18 cellular contexts compared by ENCODE assay signal in genomic region chr16:30375830-30376229, GRCh38. TPM values are rescaled to one million over a fixed set of nuclear protein-coding genes. Genes with fewer than 3 reads are reported as not detected.
DNase-seq lines count a peak whose midpoint lies in the region; ATAC-seq and TF ChIP-seq lines count a peak whose summit lies in the region.
"Had no signal": no experiment of that assay in that cellular context is flagged by ENCODE, and none has a peak within 500 bp of the region (broad histone marks: within the 10 kb centered on the region; RNA-seq: fewer than 3 reads in every experiment).

No MANE protein-coding gene starts in this region.

- H3K36me3 Mint-ChIP-seq in activated CD4-positive, alpha-beta memory T cell treated with anti-CD3 and anti-CD28 coated beads for 36 hours: peaks cover 19% of the 10 kb centered on the region
- peaks cover 21% of the 10 kb centered on the region for H3K36me3 Mint-ChIP-seq in activated CD4-positive, alpha-beta memory T cell treated with anti-CD3 and anti-CD28 coated beads, Interleukin-2, amount 10 ng/mL, durations not matched to agents 7 days and 5 days (ENCODE audit: low read depth)
- H3K36me3 Mint-ChIP-seq in T-helper 17 cell (ENCODE audit: low read depth): peaks cover 2% of the 10 kb centered on the region

- peak overlapping the region; percentile 95 to 100 (median 98) for H3K27ac ChIP-seq in gastrocnemius medialis
- no peak overlapping the region for H3K27ac ChIP-seq in OCI-LY7 (ENCODE audit: low read depth, low read length, poor library complexity, severe bottlenecking)
- no peak overlapping the region for H3K27ac ChIP-seq in left lung
- H3K27ac ChIP-seq: A549, foreskin keratinocyte had no signal

- H3K4me2 ChIP-seq in OCI-LY7 (ENCODE audit: low read length): no peak overlapping the region
- H3K4me2 ChIP-seq: A549 had no signal

- H3K4me3 Mint-ChIP-seq in activated CD4-positive, alpha-beta memory T cell treated with anti-CD3 and anti-CD28 coated beads for 36 hours: no peak overlapping the region
- no peak overlapping the region for H3K4me3 Mint-ChIP-seq in activated CD4-positive, alpha-beta memory T cell treated with anti-CD3 and anti-CD28 coated beads, Interleukin-2, amount 10 ng/mL, durations not matched to agents 7 days and 5 days
- H3K4me3 Mint-ChIP-seq in T-helper 17 cell: no peak overlapping the region
- H3K4me3 Mint-ChIP-seq: memory B cell had no signal

- POLR2A ChIA-PET in activated CD4-positive, alpha-beta memory T cell treated with anti-CD3 and anti-CD28 coated beads for 36 hours (lab: Charles Lee): no interaction called here
- POLR2A ChIA-PET in activated CD4-positive, alpha-beta memory T cell treated with anti-CD3 and anti-CD28 coated beads, Interleukin-2, amount 10 ng/mL, durations not matched to agents 7 days and 5 days (lab: Charles Lee): interaction anchor here (1.2 kb wide), 1 partner anchor 190 kb away, joined by 3 read pairs; no protein-coding TSS in a partner anchor
- POLR2A ChIA-PET in OCI-LY7 (lab: Charles Lee): no interaction called here

- H3K4me3 ChIP-seq in gastrocnemius medialis (peak overlapping the region in 2 of 4 donors; percentile 4 to 74), OCI-LY7 (ENCODE audit: low read depth, low read length, poor library complexity, severe bottlenecking) (no peak overlapping the region), left lung (no peak overlapping the region)
- H3K4me3 ChIP-seq: A549, cardiac muscle cell, upper lobe of right lung had no signal

- H3K79me2 ChIP-seq in OCI-LY7 (ENCODE audit: insufficient read depth, low read depth, low read length): peaks cover 17% of the 10 kb centered on the region; the same call in 1 of the 2 replicates

- H3K36me3 ChIP-seq in gastrocnemius medialis: no peaks in the 10 kb centered on the region
- H3K36me3 ChIP-seq in OCI-LY7 (ENCODE audit: insufficient read depth, low read length): peaks cover 19% of the 10 kb centered on the region
- H3K36me3 ChIP-seq in left lung: no peaks in the 10 kb centered on the region
- H3K36me3 ChIP-seq: cardiac muscle cell, upper lobe of right lung had no signal

- H2AFZ ChIP-seq in OCI-LY7 (ENCODE audit: low read length): no peak overlapping the region

- CTCF ChIA-PET in activated CD4-positive, alpha-beta memory T cell treated with anti-CD3 and anti-CD28 coated beads for 36 hours (lab: Charles Lee): no interaction called here
- CTCF ChIA-PET in activated CD4-positive, alpha-beta memory T cell treated with anti-CD3 and anti-CD28 coated beads, Interleukin-2, amount 10 ng/mL, durations not matched to agents 7 days and 5 days (lab: Charles Lee): no interaction called here
- CTCF ChIA-PET in OCI-LY7 (lab: Charles Lee; ENCODE audit: unreplicated experiment): no interaction called here

- TF ChIP-seq CTCF in gastrocnemius medialis (IDR thresholded peaks at IDR 0.05 in 4 of 5, conservative IDR thresholded peaks at IDR 0.05 in 1 of 5): no peak
- TF ChIP-seq CTCF in OCI-LY7 (conservative IDR thresholded peaks at IDR 0.05; ENCODE audit: low read length): no peak
- no peak for TF ChIP-seq CTCF in left lung (IDR thresholded peaks at IDR 0.05)

- H3K9me3 ChIP-seq in T-helper 17 cell (ENCODE audit: control insufficient read depth, low read length, poor library complexity, severe bottlenecking) (no peaks in the 10 kb centered on the region), gastrocnemius medialis (no peaks in the 10 kb centered on the region), OCI-LY7 (ENCODE audit: low read length) (no peaks in the 10 kb centered on the region), left lung (no peaks in the 10 kb centered on the region)
- H3K9me3 ChIP-seq: A549, upper lobe of right lung had no signal

- no peak for ATAC-seq in T-helper 17 cell
- no peak for ATAC-seq in gastrocnemius medialis
- ATAC-seq in left lung: no peak
- ATAC-seq: A549, foreskin keratinocyte, upper lobe of right lung had no signal

- H3K4me1 ChIP-seq in gastrocnemius medialis: peaks cover 31 to 68% of the 10 kb centered on the region in 2 donors
- H3K4me1 ChIP-seq in OCI-LY7 (ENCODE audit: insufficient read depth, low read length, poor library complexity, severe bottlenecking): peaks cover 55% of the 10 kb centered on the region
- H3K4me1 ChIP-seq in left lung: peaks cover 4 to 32% of the 10 kb centered on the region in 2 donors
- H3K4me1 ChIP-seq: foreskin keratinocyte had no signal

- no peak for TF ChIP-seq POLR2A in gastrocnemius medialis (IDR thresholded peaks at IDR 0.05)

- H4K20me1 ChIP-seq in OCI-LY7 (ENCODE audit: insufficient read depth, low read length): no peaks in the 10 kb centered on the region

- BruUV-seq in OCI-LY7 (replicated peaks; lab: Mats Ljungman, UMichigan): no TSS peak

- in situ Hi-C loops in gastrocnemius medialis (cut with MboI; ENCODE audit: low sequenced_read_pairs in 4 of 4): no loop called here

- DNase-seq in activated CD4-positive, alpha-beta memory T cell treated with anti-CD3 and anti-CD28 coated beads for 36 hours: no peak
- DNase-seq in activated CD4-positive, alpha-beta memory T cell treated with anti-CD3 and anti-CD28 coated beads, Interleukin-2, amount 10 ng/mL, durations not matched to agents 7 days and 5 days: no peak
- DNase-seq in T-helper 17 cell (no peak), islet precursor cell (peak; percentile 50), gastrocnemius medialis (no peak), NCI-H524 treated with DMSO at 0.1 percent for 48 hours (lab: John Stamatoyannopoulos, UW) (no peak), OCI-LY7 (ENCODE audit: low spot score) (no peak), left lung (no peak)
- DNase-seq: foreskin keratinocyte; NCI-H2081; stimulated activated CD4-positive, alpha-beta T cell treated with anti-CD3 and anti-CD28 coated beads, Interleukin-15, amount 100 ng/mL, for 24 hours; upper lobe of right lung had no signal

- H3K9me3 Mint-ChIP-seq in activated CD4-positive, alpha-beta memory T cell treated with anti-CD3 and anti-CD28 coated beads for 36 hours: no peaks in the 10 kb centered on the region
- H3K9me3 Mint-ChIP-seq in activated CD4-positive, alpha-beta memory T cell treated with anti-CD3 and anti-CD28 coated beads, Interleukin-2, amount 10 ng/mL, durations not matched to agents 7 days and 5 days: no peaks in the 10 kb centered on the region
- H3K9me3 Mint-ChIP-seq: memory B cell had no signal

- peaks cover 39% of the 10 kb centered on the region for H3K4me1 Mint-ChIP-seq in activated CD4-positive, alpha-beta memory T cell treated with anti-CD3 and anti-CD28 coated beads for 36 hours (ENCODE audit: low read depth)
- H3K4me1 Mint-ChIP-seq in activated CD4-positive, alpha-beta memory T cell treated with anti-CD3 and anti-CD28 coated beads, Interleukin-2, amount 10 ng/mL, durations not matched to agents 7 days and 5 days: peaks cover 50% of the 10 kb centered on the region
- peaks cover 44% of the 10 kb centered on the region for H3K4me1 Mint-ChIP-seq in T-helper 17 cell

- peak overlapping the region; percentile 63 for H3K27ac Mint-ChIP-seq in activated CD4-positive, alpha-beta memory T cell treated with anti-CD3 and anti-CD28 coated beads for 36 hours
- no peak overlapping the region for H3K27ac Mint-ChIP-seq in activated CD4-positive, alpha-beta memory T cell treated with anti-CD3 and anti-CD28 coated beads, Interleukin-2, amount 10 ng/mL, durations not matched to agents 7 days and 5 days
- H3K27ac Mint-ChIP-seq in T-helper 17 cell: peak overlapping the region; percentile 99

- intact Hi-C loops in activated CD4-positive, alpha-beta memory T cell treated with anti-CD3 and anti-CD28 coated beads for 36 hours (cut with micrococcal nuclease): loop anchor here (10.0 kb wide), 2 partner anchors 549 to 551 kb away; partner anchors contain the start of genes FBXL19 and MVP
- intact Hi-C loops in gastrocnemius medialis (cut with DNase I; ENCODE audit: low total_unique reads) (loop anchor here (10.0 kb wide), 1 partner anchor 281 kb away; the partner anchor contains the start of genes TBX6 and YPEL3), OCI-LY7 (cut with micrococcal nuclease; ENCODE audit: unreplicated experiment) (loop anchor here (10.0 kb wide), 1 partner anchor 381 kb away; the partner anchor contains the start of genes HIRIP3 and INO80E), left lung (cut with DNase I) (no loop called here)

- H3K27me3 Mint-ChIP-seq in activated CD4-positive, alpha-beta memory T cell treated with anti-CD3 and anti-CD28 coated beads for 36 hours: no peaks in the 10 kb centered on the region
- no peaks in the 10 kb centered on the region for H3K27me3 Mint-ChIP-seq in activated CD4-positive, alpha-beta memory T cell treated with anti-CD3 and anti-CD28 coated beads, Interleukin-2, amount 10 ng/mL, durations not matched to agents 7 days and 5 days
- H3K27me3 Mint-ChIP-seq in T-helper 17 cell: no peaks in the 10 kb centered on the region
- H3K27me3 Mint-ChIP-seq: memory B cell had no signal

- H3K27me3 ChIP-seq in gastrocnemius medialis: no peaks in the 10 kb centered on the region
- no peaks in the 10 kb centered on the region for H3K27me3 ChIP-seq in left lung
- H3K27me3 ChIP-seq: cardiac muscle cell, foreskin keratinocyte, upper lobe of right lung had no signal

- H3K9me2 ChIP-seq in OCI-LY7 (ENCODE audit: insufficient read depth, low read length): no peaks in the 10 kb centered on the region

RNA-seq across cellular contexts. Expression of gene MYL11, which starts 1.2 kb away (rescaled TPM):
- total RNA-seq in activated CD4-positive, alpha-beta memory T cell treated with anti-CD3 and anti-CD28 coated beads for 36 hours: 1 to 10 TPM in 1 of 2 experiments, under 1 TPM in 1; 0.83 to 1.6 TPM
- total RNA-seq in activated CD4-positive, alpha-beta memory T cell treated with anti-CD3 and anti-CD28 coated beads, Interleukin-2, amount 10 ng/mL, durations not matched to agents 7 days and 5 days: 1 to 10 TPM in 1 of 2 experiments, not detected in 1; 1.2 TPM
- total RNA-seq in T-helper 17 cell (1 to 10 TPM in 1 of 2 donors, not detected in 1; 1.8 TPM), gastrocnemius medialis (1,000 to 10,000 TPM; 1,053 to 4,879 (median 1,942) TPM), OCI-LY7 (2022) (1.7 and 3.9 TPM in 2 replicates), left lung (1 to 10 TPM in 1 of 2 donors, not detected in 1; 1.6 TPM)
- total RNA-seq in OCI-LY7 (2014; rRNA removed; shearing (Covaris generic)): 3.2 and 3.3 TPM in 2 replicates
- total RNA-seq: cardiac muscle cell; foreskin keratinocyte; posterior vena cava; RPMI7951; T-helper 1 cell treated with Interleukin-12 subunit alpha and Interleukin-12 subunit beta and Interleukin-4 antibody, amounts not matched to agents 30 ng/mL and 1 ng/mL, for 36 hours; upper lobe of right lung had no signal

RNA-seq across cellular contexts. Expression of gene TBC1D10B, which starts 5.5 kb away (rescaled TPM):
- 10 to 100 TPM; 54.7 to 54.8 TPM for total RNA-seq in activated CD4-positive, alpha-beta memory T cell treated with anti-CD3 and anti-CD28 coated beads for 36 hours
- total RNA-seq in activated CD4-positive, alpha-beta memory T cell treated with anti-CD3 and anti-CD28 coated beads, Interleukin-2, amount 10 ng/mL, durations not matched to agents 7 days and 5 days: 10 to 100 TPM; 69.2 TPM
- total RNA-seq in T-helper 17 cell (10 to 100 TPM; 27.4 to 28.8 TPM), gastrocnemius medialis (10 to 100 TPM; 35.3 to 52.6 (median 43.6) TPM), OCI-LY7 (2022) (74.8 and 78.6 TPM in 2 replicates), left lung (10 to 100 TPM; 32.7 to 43.7 TPM)
- total RNA-seq in OCI-LY7 (2014; rRNA removed; shearing (Covaris generic)): 38.6 and 44.9 TPM in 2 replicates

RNA-seq across cellular contexts. Expression of gene SEPTIN1, which starts 6.5 kb away (rescaled TPM):
- total RNA-seq in activated CD4-positive, alpha-beta memory T cell treated with anti-CD3 and anti-CD28 coated beads for 36 hours: 100 to 1,000 TPM; 199 to 202 TPM
- total RNA-seq in activated CD4-positive, alpha-beta memory T cell treated with anti-CD3 and anti-CD28 coated beads, Interleukin-2, amount 10 ng/mL, durations not matched to agents 7 days and 5 days: 100 to 1,000 TPM; 343 to 354 TPM
- total RNA-seq in T-helper 17 cell (100 to 1,000 TPM; 192 to 220 TPM), gastrocnemius medialis (under 1 TPM in 1 of 4 donors, not detected in 3; 0.65 TPM), OCI-LY7 (2022) (171 and 181 TPM in 2 replicates), left lung (1 to 10 TPM; 2.9 to 6.3 TPM)
- total RNA-seq in OCI-LY7 (2014; rRNA removed; shearing (Covaris generic)): 126 and 133 TPM in 2 replicates
- total RNA-seq: foreskin keratinocyte, RPMI7951 had no signal

RNA-seq across cellular contexts. Expression of gene ZNF48, which starts 19.4 kb away (rescaled TPM):
- total RNA-seq in activated CD4-positive, alpha-beta memory T cell treated with anti-CD3 and anti-CD28 coated beads for 36 hours: 10 to 100 TPM; 13.1 to 13.6 TPM
- total RNA-seq in activated CD4-positive, alpha-beta memory T cell treated with anti-CD3 and anti-CD28 coated beads, Interleukin-2, amount 10 ng/mL, durations not matched to agents 7 days and 5 days: 10 to 100 TPM; 14.2 to 14.5 TPM
- total RNA-seq in T-helper 17 cell (1 to 10 TPM; 6.2 to 6.7 TPM), gastrocnemius medialis (10 to 100 TPM in 2 of 4 donors, 1 to 10 TPM in 2; 4.4 to 12.7 (median 8.7) TPM), OCI-LY7 (2022) (16.4 and 17.3 TPM in 2 replicates), left lung (1 to 10 TPM; 7.0 TPM)
- total RNA-seq in OCI-LY7 (2014; rRNA removed; shearing (Covaris generic)): 15.7 and 18.8 TPM in 2 replicates

RNA-seq across cellular contexts. Expression of gene CD2BP2, which starts 20.7 kb away (rescaled TPM):
- 10 to 100 TPM; 60.7 to 61.4 TPM for total RNA-seq in activated CD4-positive, alpha-beta memory T cell treated with anti-CD3 and anti-CD28 coated beads for 36 hours
- 10 to 100 TPM; 75.6 to 75.9 TPM for total RNA-seq in activated CD4-positive, alpha-beta memory T cell treated with anti-CD3 and anti-CD28 coated beads, Interleukin-2, amount 10 ng/mL, durations not matched to agents 7 days and 5 days
- total RNA-seq in T-helper 17 cell (10 to 100 TPM; 35.5 to 44.8 TPM), gastrocnemius medialis (10 to 100 TPM; 33.4 to 53.8 (median 40.9) TPM), OCI-LY7 (2022) (87.8 and 111 TPM in 2 replicates), left lung (10 to 100 TPM; 53.2 to 57.6 TPM)
- total RNA-seq in OCI-LY7 (2014; rRNA removed; shearing (Covaris generic)): 69.2 and 94.7 TPM in 2 replicates

Comparison
In these comparisons a context has a peak if more than half of its experiments do, and no peak if none do; other contexts are left out.
1. H3K27ac ChIP-seq: peak in gastrocnemius medialis (4 of 4); none in OCI-LY7 (single experiment) and left lung (0 of 2).
2. RNA of gene MYL11, which starts 1.2 kb away (total RNA-seq): 1,053 to 4,879 TPM in gastrocnemius medialis; 1.7 to 3.9 TPM in OCI-LY7, 1.8 TPM in T-helper 17 cell, 1.6 TPM in left lung, 0.83 to 1.6 TPM in activated CD4-positive, alpha-beta memory T cell treated with anti-CD3 and anti-CD28 coated beads for 36 hours and 1.2 TPM in activated CD4-positive, alpha-beta memory T cell treated with anti-CD3 and anti-CD28 coated beads, Interleukin-2, amount 10 ng/mL, durations not matched to agents 7 days and 5 days; every median in the first group is over 100 times any median in the second.
3. RNA of gene SEPTIN1, which starts 6.5 kb away (total RNA-seq): 343 to 354 TPM in activated CD4-positive, alpha-beta memory T cell treated with anti-CD3 and anti-CD28 coated beads, Interleukin-2, amount 10 ng/mL, durations not matched to agents 7 days and 5 days, 192 to 220 TPM in T-helper 17 cell, 199 to 202 TPM in activated CD4-positive, alpha-beta memory T cell treated with anti-CD3 and anti-CD28 coated beads for 36 hours and 126 to 181 TPM in OCI-LY7; 2.9 to 6.3 TPM in left lung and 0.65 TPM in gastrocnemius medialis; every median in the first group is over 10 times any median in the second.
4. intact Hi-C loops: an anchor here in activated CD4-positive, alpha-beta memory T cell treated with anti-CD3 and anti-CD28 coated beads for 36 hours (10.0 kb wide), gastrocnemius medialis (10.0 kb wide) and OCI-LY7 (10.0 kb wide); none called in left lung.